In the genomic region with DNA sequence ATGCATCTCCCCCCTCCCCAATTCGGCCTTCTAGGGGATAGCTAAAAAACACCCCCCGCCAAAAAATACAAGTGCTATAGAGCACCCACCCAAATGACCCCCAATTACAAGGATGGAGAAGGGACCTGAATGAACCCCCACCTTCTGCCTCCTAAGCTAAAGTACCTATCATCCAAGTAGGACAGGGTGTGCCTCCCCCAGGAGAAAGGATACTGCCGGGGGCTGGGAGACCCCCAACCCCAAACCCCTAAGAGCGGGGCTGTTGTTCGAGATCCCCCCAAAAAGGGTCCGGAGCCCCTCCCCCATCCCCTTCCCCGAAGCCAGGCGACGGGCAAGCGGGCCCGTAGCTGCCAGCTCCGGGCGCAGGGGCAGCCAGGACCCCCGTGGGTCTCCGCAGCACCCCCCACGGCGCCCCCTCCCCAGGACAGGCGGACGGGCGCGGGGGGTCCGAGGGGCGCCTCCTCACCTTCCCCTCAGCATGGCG, we compare ENCODE assay signal across 8 cellular contexts. TPM values are rescaled to one million over a fixed set of nuclear protein-coding genes. Genes with fewer than 3 reads are reported as not detected.
DNase-seq lines count a peak whose midpoint lies in the region; ATAC-seq and TF ChIP-seq lines count a peak whose summit lies in the region.

No MANE protein-coding gene starts in this region.

- ATAC-seq in mucosa of descending colon = no peak
- ATAC-seq in GM19328 (IDR thresholded peaks at IDR 0.05; ENCODE audit: unreplicated experiment) = no peak
- no peak for ATAC-seq in GM21619 (IDR thresholded peaks at IDR 0.05; ENCODE audit: unreplicated experiment)

- H3K9me3 ChIP-seq in breast epithelium = no peaks in the 10 kb centered on the region
- no peaks in the 10 kb centered on the region for H3K9me3 ChIP-seq in mucosa of descending colon

- DNase-seq in stimulated activated CD8-positive, alpha-beta memory T cell treated with anti-CD3 and anti-CD28 coated beads, Interleukin-7, amount 100 ng/mL, for 24 hours (ENCODE audit: low read depth) = peak; percentile 25
- DNase-seq in stimulated activated CD8-positive, alpha-beta memory T cell treated with anti-CD3 and anti-CD28 coated beads, Interleukin-4, amount 100 ng/mL, for 48 hours = no peak
- no peak for DNase-seq in breast epithelium (ENCODE audit: low spot score in 2 of 2)
- no peak for DNase-seq in mucosa of descending colon
- DNase-seq in NCI-H345 treated with DMSO at 0.1 percent for 48 hours (lab: John Stamatoyannopoulos, UW; ENCODE audit: unreplicated experiment) = no peak
- DNase-seq in stimulated activated CD4-positive, alpha-beta T cell treated with anti-CD3 and anti-CD28 coated beads, Interleukin-15, amount 100 ng/mL, for 24 hours = no peak

- no peaks in the 10 kb centered on the region for H3K27me3 ChIP-seq in breast epithelium

- intact Hi-C loops in breast epithelium (cut with DNase I; ENCODE audit: low total_unique reads) = loop anchor here (5.0 kb wide), 1 partner anchor 1249 kb away; a partner anchor contains a TSS
- intact Hi-C loops in mucosa of descending colon (cut with DNase I, micrococcal nuclease) = no loop called here

- peaks cover 0 to 8% of the 10 kb centered on the region in 2 donors for H3K4me1 ChIP-seq in breast epithelium
- peaks cover 22% of the 10 kb centered on the region for H3K4me1 ChIP-seq in mucosa of descending colon (ENCODE audit: low read depth)

- H3K27ac ChIP-seq in breast epithelium = peak overlapping the region; percentile 100

- no peak for TF ChIP-seq POLR2A in breast epithelium (IDR thresholded peaks at IDR 0.05)

- H3K4me3 ChIP-seq in breast epithelium (peak overlapping the region; percentile 97 to 98 (median 97)), mucosa of descending colon (peak overlapping the region; percentile 92)

- TF ChIP-seq CTCF in breast epithelium (IDR thresholded peaks at IDR 0.05) (no peak), mucosa of descending colon (IDR thresholded peaks at IDR 0.05) (no peak)

- H3K36me3 ChIP-seq in breast epithelium (no peaks in the 10 kb centered on the region), mucosa of descending colon (ENCODE audit: low read depth) (no peaks in the 10 kb centered on the region)

RNA-seq across cellular contexts. Expression of a gene that starts 1.9 kb away (rescaled TPM):
- total RNA-seq in breast epithelium (10 to 100 TPM; 17.7 to 23.4 (median 19.5) TPM), mucosa of descending colon (10 to 100 TPM; 44.4 to 53.4 (median 52.8) TPM)

RNA-seq across cellular contexts. Expression of a gene that starts 18.9 kb away (rescaled TPM):
- total RNA-seq in breast epithelium (10 to 100 TPM; 44.6 to 61.4 (median 55.7) TPM), mucosa of descending colon (100 to 1,000 TPM in 1 of 3 donors, 10 to 100 TPM in 2; 41.7 to 133 (median 66.4) TPM)
